In genomic region chr15:49620174-49620573, GRCh38 we compare ENCODE assay signal across 8 cellular contexts. TPM values are rescaled to one million over a fixed set of nuclear protein-coding genes. Genes with fewer than 3 reads are reported as not detected.
DNase-seq lines count a peak whose midpoint lies in the region; ATAC-seq and TF ChIP-seq lines count a peak whose summit lies in the region.

No MANE protein-coding gene starts in this region.

- no peaks in the 10 kb centered on the region for H3K27me3 Mint-ChIP-seq in CD4-positive, alpha-beta memory T cell
- H3K27me3 Mint-ChIP-seq in activated CD8-positive, alpha-beta T cell treated with anti-CD3 and anti-CD28 coated beads, Interleukin-2, amount 10 ng/mL, durations not matched to agents 7 days and 5 days (ENCODE audit: low read depth), result no peaks in the 10 kb centered on the region

- 1 to 2% (median 1%) methylated on average over 5 of the region's 5 CpGs for WGBS in psoas muscle, 3 donors

- H3K27me3 ChIP-seq in CD4-positive, alpha-beta memory T cell (ENCODE audit: insufficient read depth, low read length), result no peaks in the 10 kb centered on the region
- H3K27me3 ChIP-seq in psoas muscle (ENCODE audit: insufficient read depth in 3 of 3, low read length in 2 of 3), result no peaks in the 10 kb centered on the region

- POLR2A ChIA-PET in CD4-positive, alpha-beta memory T cell (lab: Charles Lee; ENCODE audit: partially characterized antibody), result interaction anchor here (0.7 to 3.1 kb wide), 7 partner anchors 197 to 1288 kb away, joined by 3 to 25 read pairs (median 10); partner anchors contain the start of genes COPS2, EID1, FGF7 and GABPB1
- POLR2A ChIA-PET in activated CD8-positive, alpha-beta T cell treated with anti-CD3 and anti-CD28 coated beads, Interleukin-2, amount 10 ng/mL, durations not matched to agents 7 days and 5 days (lab: Charles Lee), result interaction anchor here (1.2 to 1.5 kb wide), 2 partner anchors 735 to 742 kb away, joined by 3 to 5 read pairs; partner anchors contain the start of genes EID1 and GABPB1

- peaks cover 25 to 51% (median 34%) of the 10 kb centered on the region in 4 donors for H3K4me1 Mint-ChIP-seq in CD4-positive, alpha-beta memory T cell
- peaks cover 43% of the 10 kb centered on the region for H3K4me1 Mint-ChIP-seq in activated CD8-positive, alpha-beta T cell treated with anti-CD3 and anti-CD28 coated beads, Interleukin-2, amount 10 ng/mL, durations not matched to agents 7 days and 5 days (ENCODE audit: low read depth)

- peaks cover 24 to 27% of the 10 kb centered on the region in 2 donors for H3K36me3 Mint-ChIP-seq in CD4-positive, alpha-beta memory T cell
- peaks cover 21% of the 10 kb centered on the region for H3K36me3 Mint-ChIP-seq in activated CD8-positive, alpha-beta T cell treated with anti-CD3 and anti-CD28 coated beads, Interleukin-2, amount 10 ng/mL, durations not matched to agents 7 days and 5 days (ENCODE audit: low read depth)

- no peaks in the 10 kb centered on the region for H3K9me3 ChIP-seq in CD4-positive, alpha-beta memory T cell (ENCODE audit: control insufficient read depth in 1 of 2, low read length in 2 of 2)
- H3K9me3 ChIP-seq in psoas muscle, result no peaks in the 10 kb centered on the region

- no peaks in the 10 kb centered on the region for H3K36me3 ChIP-seq in CD4-positive, alpha-beta memory T cell (ENCODE audit: insufficient read depth, low read length)
- peaks cover 0 to 2% of the 10 kb centered on the region in 2 donors for H3K36me3 ChIP-seq in psoas muscle (ENCODE audit: insufficient read depth in 1 of 2, low read depth in 1 of 2)

- H3K27ac ChIP-seq in CD4-positive, alpha-beta memory T cell (ENCODE audit: low read depth, low read length), result peak overlapping the region; percentile 71
- H3K27ac ChIP-seq in psoas muscle, result peak overlapping the region; percentile 94

- intact Hi-C loops in CD4-positive, alpha-beta memory T cell (cut with micrococcal nuclease), result loop anchor here (1.0 to 10.0 kb wide), 8 partner anchors 465 to 1287 kb away; partner anchors contain the start of genes AP4E1, CEP152, COPS2 and SECISBP2L
- intact Hi-C loops in psoas muscle (cut with DNase I), result loop anchor here (5.0 to 10.0 kb wide), 3 partner anchors 463 to 573 kb away; partner anchors contain the start of genes COPS2 (in 2 of the 2) and SECISBP2L (in 1 of the 2)

- peaks cover 0 to 16% (median 7%) of the 10 kb centered on the region in 8 donors for H3K9me3 Mint-ChIP-seq in CD4-positive, alpha-beta memory T cell
- H3K9me3 Mint-ChIP-seq in activated CD8-positive, alpha-beta T cell treated with anti-CD3 and anti-CD28 coated beads, Interleukin-2, amount 10 ng/mL, durations not matched to agents 7 days and 5 days (ENCODE audit: insufficient read depth), result peaks cover 8% of the 10 kb centered on the region

- ATAC-seq in HG03159 (IDR thresholded peaks at IDR 0.05; ENCODE audit: unreplicated experiment) (peak; percentile 0), psoas muscle (peak in 2 of 4 donors; percentile 20 to 50), HG03521 (IDR thresholded peaks at IDR 0.05; ENCODE audit: unreplicated experiment) (no peak)
- ATAC-seq in activated CD8-positive, alpha-beta T cell treated with anti-CD3 and anti-CD28 coated beads, Interleukin-2, amount 10 ng/mL, durations not matched to agents 7 days and 5 days, result no peak

- DNase-seq in CD4-positive, alpha-beta memory T cell, result no peak
- no peak for DNase-seq in activated CD8-positive, alpha-beta T cell treated with anti-CD3 and anti-CD28 coated beads, Interleukin-2, amount 10 ng/mL, durations not matched to agents 7 days and 5 days
- DNase-seq in germinal center (ENCODE audit: low spot score) (peak; percentile 4), psoas muscle (no peak), HT-29 (ENCODE audit: low spot score) (no peak)
- no peak for DNase-seq in stimulated activated CD4-positive, alpha-beta T cell treated with anti-CD3 and anti-CD28 coated beads, Interleukin-4, amount 100 ng/mL, for 1 hour

- CTCF ChIA-PET in CD4-positive, alpha-beta memory T cell (lab: Charles Lee; ENCODE audit: partially characterized antibody), result interaction anchor here (1.6 kb wide), 1 partner anchor 383 kb away, joined by 3 read pairs; no protein-coding TSS in a partner anchor
- CTCF ChIA-PET in activated CD8-positive, alpha-beta T cell treated with anti-CD3 and anti-CD28 coated beads, Interleukin-2, amount 10 ng/mL, durations not matched to agents 7 days and 5 days (lab: Charles Lee), result interaction anchor here (1.0 kb wide), 1 partner anchor 385 kb away, joined by 3 read pairs; no protein-coding TSS in a partner anchor

- peak overlapping the region; percentile 95 to 99 (median 98) for H3K4me3 Mint-ChIP-seq in CD4-positive, alpha-beta memory T cell
- peak overlapping the region; percentile 86 for H3K4me3 Mint-ChIP-seq in activated CD8-positive, alpha-beta T cell treated with anti-CD3 and anti-CD28 coated beads, Interleukin-2, amount 10 ng/mL, durations not matched to agents 7 days and 5 days

- peak; percentile 8 for TF ChIP-seq CTCF in psoas muscle (IDR thresholded peaks at IDR 0.05)

- H3K4me1 ChIP-seq in CD4-positive, alpha-beta memory T cell (ENCODE audit: insufficient read depth, low read length), result peaks cover 22% of the 10 kb centered on the region
- peaks cover 28% of the 10 kb centered on the region for H3K4me1 ChIP-seq in psoas muscle

- peak overlapping the region; percentile 80 to 92 for H3K4me3 ChIP-seq in CD4-positive, alpha-beta memory T cell (ENCODE audit: low read length in 2 of 2)
- H3K4me3 ChIP-seq in psoas muscle, result peak overlapping the region; percentile 83

- peak overlapping the region; percentile 98 to 99 (median 99) for H3K27ac Mint-ChIP-seq in CD4-positive, alpha-beta memory T cell
- H3K27ac Mint-ChIP-seq in activated CD8-positive, alpha-beta T cell treated with anti-CD3 and anti-CD28 coated beads, Interleukin-2, amount 10 ng/mL, durations not matched to agents 7 days and 5 days, result peak overlapping the region; percentile 86

RNA-seq across cellular contexts. Expression of gene FAM227B, which starts 0.4 kb away (rescaled TPM):
- total RNA-seq in CD4-positive, alpha-beta memory T cell, result 10 to 100 TPM; 11.5 to 13.6 TPM
- 10 to 100 TPM; 12.8 to 18.4 TPM for polyA plus RNA-seq in CD4-positive, alpha-beta memory T cell
- total RNA-seq in activated CD8-positive, alpha-beta T cell treated with anti-CD3 and anti-CD28 coated beads, Interleukin-2, amount 10 ng/mL, durations not matched to agents 7 days and 5 days, result 1 to 10 TPM; 3.2 to 3.7 TPM
- 10 to 100 TPM in 1 of 4 donors, 1 to 10 TPM in 3; 6.5 to 11.9 (median 7.0) TPM for total RNA-seq in psoas muscle
- 1 to 10 TPM; 2.7 to 9.3 (median 6.2) TPM for polyA plus RNA-seq in psoas muscle
- total RNA-seq in HT-29 (2014; rRNA removed; shearing (Covaris generic)), result 0.18 TPM in 1 of 2 replicates, not detected in the other

RNA-seq across cellular contexts. Expression of gene DTWD1, which starts 0.7 kb away (rescaled TPM):
- 10 to 100 TPM; 28.7 to 29.9 TPM for total RNA-seq in CD4-positive, alpha-beta memory T cell
- polyA plus RNA-seq in CD4-positive, alpha-beta memory T cell, result 10 to 100 TPM; 19.8 to 21.8 TPM
- total RNA-seq in activated CD8-positive, alpha-beta T cell treated with anti-CD3 and anti-CD28 coated beads, Interleukin-2, amount 10 ng/mL, durations not matched to agents 7 days and 5 days, result 10 to 100 TPM; 16.1 to 18.0 TPM
- total RNA-seq in psoas muscle, result 10 to 100 TPM; 11.9 to 17.9 (median 13.5) TPM
- polyA plus RNA-seq in psoas muscle, result 10 to 100 TPM; 12.1 to 25.5 (median 13.4) TPM
- 6.2 and 8.5 TPM in 2 replicates for total RNA-seq in HT-29 (2014; rRNA removed; shearing (Covaris generic))
